ENCODE assay signal across 9 cellular contexts in genomic region chr22:36065462-36065774, GRCh38. TPM values are rescaled to one million over a fixed set of nuclear protein-coding genes. Genes with fewer than 3 reads are reported as not detected.
DNase-seq lines count a peak whose midpoint lies in the region; ATAC-seq and TF ChIP-seq lines count a peak whose summit lies in the region.
"Had no signal": no experiment of that assay in that cellular context is flagged by ENCODE, and none has a peak within 500 bp of the region (broad histone marks: within the 10 kb centered on the region; RNA-seq: fewer than 3 reads in every experiment).

No MANE protein-coding gene starts in this region.

- no peaks in the 10 kb centered on the region for H3K9me3 ChIP-seq in neural cell (ENCODE audit: low read length)
- H3K9me3 ChIP-seq: neutrophil had no signal

- peak overlapping the region; percentile 60 for H3K9ac ChIP-seq in neural cell (ENCODE audit: low read length)

- peak overlapping the region; percentile 56 for H2AFZ ChIP-seq in neural cell (ENCODE audit: low read depth, low read length)

- H3K36me3 Mint-ChIP-seq in CD14-positive monocyte, result no peaks in the 10 kb centered on the region

- peaks cover 0 to 12% (median 1%) of the 10 kb centered on the region in 7 donors for H3K9me3 Mint-ChIP-seq in CD14-positive monocyte

- no peak for TF ChIP-seq RAD21 in neural cell (conservative IDR thresholded peaks at IDR 0.05)

- H3K4me2 ChIP-seq in neural cell (ENCODE audit: low read length), result peak overlapping the region; percentile 58

- TF ChIP-seq EP300 in neural cell (conservative IDR thresholded peaks at IDR 0.05; ENCODE audit: poor library complexity, severe bottlenecking), result no peak

- intact Hi-C loops in CD14-positive monocyte (cut with micrococcal nuclease), result no loop called here

- no peaks in the 10 kb centered on the region for H4K20me1 ChIP-seq in neural cell (ENCODE audit: insufficient read depth)

- H3K27me3 ChIP-seq in neural cell (ENCODE audit: insufficient read depth, low read depth, low read length), result no peaks in the 10 kb centered on the region

- no peak for TF ChIP-seq CTCF in CD14-positive monocyte (IDR thresholded peaks at IDR 0.05)
- no peak for TF ChIP-seq CTCF in RWPE1 (conservative IDR thresholded peaks at IDR 0.05; ENCODE audit: low read depth)
- TF ChIP-seq CTCF in epithelial cell of esophagus (IDR thresholded peaks at IDR 0.05; ENCODE audit: insufficient read depth, low read depth, low read length, missing control alignments), result no peak
- no peak for TF ChIP-seq CTCF in neural cell (IDR thresholded peaks at IDR 0.05; ENCODE audit: poor library complexity, severe bottlenecking)

- ATAC-seq in GM21423 (IDR thresholded peaks at IDR 0.05; ENCODE audit: unreplicated experiment), result no peak

- no peaks in the 10 kb centered on the region for H3K9me2 ChIP-seq in neural cell (ENCODE audit: insufficient read depth, low read length)

- CTCF ChIA-PET in RWPE1 (lab: Yijun Ruan, JAX), result interaction anchor here (0.6 to 2.1 kb wide), 27 partner anchors 8 to 262 kb away, joined by 3 to 20 read pairs (median 5); partner anchors contain the start of gene RBFOX2

- H3K4me3 Mint-ChIP-seq in CD14-positive monocyte, result peak overlapping the region; percentile 76 to 89

- POLR2A ChIA-PET in RWPE1 (lab: Yijun Ruan, JAX; ENCODE audit: low non-redundant PET), result interaction anchor here (0.6 to 1.2 kb wide), 2 partner anchors 37 kb away, joined by 3 to 5 read pairs; partner anchors contain the start of gene RBFOX2

- DNase-seq in CD14-positive monocyte (ENCODE audit: low spot score) (no peak), RWPE1 (ENCODE audit: low spot score) (no peak), epithelial cell of esophagus (ENCODE audit: low read depth) (no peak), DMS79 (lab: John Stamatoyannopoulos, UW) (no peak), 8988T (no peak), epidermal melanocyte (ENCODE audit: insufficient read length, low spot score) (no peak)

- peak overlapping the region; percentile 62 for H3K4me3 ChIP-seq in epithelial cell of esophagus (ENCODE audit: low read length)
- peak overlapping the region; percentile 63 for H3K4me3 ChIP-seq in neural cell (ENCODE audit: low read length)

- no peaks in the 10 kb centered on the region for H3K36me3 ChIP-seq in neural cell (ENCODE audit: insufficient read depth, low read length)
- H3K36me3 ChIP-seq: neutrophil had no signal

- H3K79me2 ChIP-seq in neural cell (replicated peaks; ENCODE audit: insufficient read depth, low read length), result no peaks in the 10 kb centered on the region

- H3K27ac Mint-ChIP-seq in CD14-positive monocyte, result peak overlapping the region in 2 of 7 donors; percentile 56 to 68

- H3F3A ChIP-seq in neural cell (ENCODE audit: insufficient read depth, low read length, poor library complexity, severe bottlenecking), result no peaks in the 10 kb centered on the region

- peaks cover 12% of the 10 kb centered on the region for H3K4me1 Mint-ChIP-seq in CD14-positive monocyte

- peaks cover 25 to 40% (median 25%) of the 10 kb centered on the region in 3 donors for H3K27me3 Mint-ChIP-seq in CD14-positive monocyte (ENCODE audit: low read depth in 3 of 3)

- peak overlapping the region; percentile 62 for H3K27ac ChIP-seq in RWPE1
- H3K27ac ChIP-seq in neural cell (ENCODE audit: low read length), result peak overlapping the region; percentile 60
- H3K27ac ChIP-seq: neutrophil had no signal

TF ChIP-seq in neural cell, 6 proteins besides CTCF, POLR2A, EP300 and RAD21:
- TF ChIP-seq TAF1 (IDR thresholded peaks at IDR 0.05; ENCODE audit: low read depth), result no peak
- no peak for TF ChIP-seq REST (IDR thresholded peaks at IDR 0.05; ENCODE audit: borderline replicate concordance)
- TF ChIP-seq MXI1 (conservative IDR thresholded peaks at IDR 0.05; ENCODE audit: poor library complexity, severe bottlenecking), result no peak
- TF ChIP-seq POLR2AphosphoS5 (IDR thresholded peaks at IDR 0.05), result no peak
- TF ChIP-seq SMC3 (conservative IDR thresholded peaks at IDR 0.05; ENCODE audit: poor library complexity), result no peak
- no peak for TF ChIP-seq EZH2 (IDR thresholded peaks at IDR 0.05; ENCODE audit: borderline replicate concordance, insufficient read depth, low read length, poor library complexity, severe bottlenecking)

RNA-seq across cellular contexts. Expression of gene RBFOX2, which starts 36.8 kb away (rescaled TPM):
- polyA plus RNA-seq in CD14-positive monocyte, result not detected
- polyA plus RNA-seq in neural cell, result 529 and 585 TPM in 2 replicates
- polyA minus RNA-seq in neural cell, result 1,037 and 1,086 TPM in 2 replicates

Comparison
In these comparisons a context has a peak if more than half of its experiments do, and no peak if none do; other contexts are left out.
1. RNA of gene RBFOX2, which starts 36.8 kb away (polyA plus RNA-seq): 529 to 585 TPM in neural cell; not detected in CD14-positive monocyte; every median in the first group is over 100 times any median in the second.